ENCODE assay signal across 1 cellular context in the genomic region with DNA sequence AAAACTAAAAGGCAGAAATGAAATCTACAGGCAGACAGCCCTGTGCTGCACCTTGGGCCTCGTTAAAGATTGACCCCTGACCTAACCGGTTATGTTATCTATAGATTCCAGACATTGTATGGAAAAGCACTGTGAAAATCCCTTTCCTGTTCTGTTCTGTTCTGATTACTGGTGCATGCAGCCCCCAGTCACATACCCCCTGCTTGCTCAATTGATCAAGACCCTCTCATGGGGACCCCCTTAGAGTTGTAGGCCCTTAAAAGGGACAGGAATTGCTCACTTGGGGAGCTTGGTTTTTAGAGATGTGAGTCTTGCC.
TF ChIP-seq lines count a peak whose summit lies in the region.

No MANE protein-coding gene starts in this region.

TF ChIP-seq in GM12878, 131 proteins besides CTCF, POLR2A, EP300 and RAD21:
- TF ChIP-seq MTA2 (IDR thresholded peaks at IDR 0.05; ENCODE audit: low read depth) (peak; percentile 4; the same call in 1 of the 2 replicates), NR2F1 (conservative IDR thresholded peaks at IDR 0.05) (peak; percentile 92), NR2C1 (IDR thresholded peaks at IDR 0.05) (peak; percentile 64), EED (IDR thresholded peaks at IDR 0.05; ENCODE audit: low read depth) (peak; percentile 3; the same call in 1 of the 2 replicates)
